Comparison of ENCODE assay signal across 28 cellular contexts in the genomic region with DNA sequence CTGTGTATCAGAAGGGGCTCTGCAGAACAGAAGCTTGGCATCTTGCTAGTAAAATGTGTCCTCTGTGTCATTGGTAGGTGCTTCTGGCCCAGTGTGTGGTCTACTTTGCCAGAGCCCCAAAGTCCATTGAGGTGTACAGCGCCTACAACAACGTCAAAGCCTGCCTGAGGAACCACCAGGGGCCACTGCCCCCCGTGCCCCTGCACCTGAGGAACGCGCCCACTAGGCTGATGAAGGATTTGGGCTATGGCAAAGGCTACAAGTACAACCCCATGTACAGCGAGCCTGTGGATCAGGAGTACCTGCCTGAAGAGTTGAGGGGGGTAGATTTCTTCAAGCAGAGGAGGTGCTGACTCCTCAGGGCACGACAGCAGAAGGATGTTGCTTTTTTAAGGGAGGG.
"Had no signal": no experiment of that assay in that cellular context is flagged by ENCODE, and none has a peak within 500 bp of the region (broad histone marks: within the 10 kb centered on the region; RNA-seq: fewer than 3 reads in every experiment).

No MANE protein-coding gene starts in this region.

- H3K36me3 ChIP-seq: breast epithelium had no signal

- H3K4me3 Mint-ChIP-seq: activated B cell treated with CpG ODN at 0.5 μM for 24 hours; activated CD4-positive, alpha-beta T cell treated with anti-CD3 and anti-CD28 coated beads, Interleukin-2, amount 10 ng/mL, durations not matched to agents 24 days and 14 days; activated naive CD8-positive, alpha-beta T cell treated with anti-CD3 and anti-CD28 coated beads, Interleukin-2, amount 10 ng/mL, durations not matched to agents 7 days and 5 days had no signal

- H3K27ac ChIP-seq: adrenal gland, breast epithelium, Peyer's patch, RWPE1 had no signal

- DNase-seq: activated B cell treated with CpG ODN at 0.5 μM for 24 hours; activated CD4-positive, alpha-beta T cell treated with anti-CD3 and anti-CD28 coated beads for 1 hour; activated CD4-positive, alpha-beta T cell treated with anti-CD3 and anti-CD28 coated beads, Interleukin-2, amount 10 ng/mL, durations not matched to agents 24 days and 14 days; activated CD4-positive, alpha-beta T cell treated with anti-CD3 and anti-CD28 coated beads, Interleukin-2, amount 50 U/mL, for 48 hours; activated naive CD4-positive, alpha-beta T cell treated with anti-CD3 and anti-CD28 coated beads, Interleukin-2, amount 50 U/mL, for 16 hours; activated naive CD8-positive, alpha-beta T cell treated with anti-CD3 and anti-CD28 coated beads, Interleukin-2, amount 10 ng/mL, durations not matched to agents 7 days and 5 days; activated T-cell treated with anti-CD3 and anti-CD28 coated beads for 4 hours; activated T-cell treated with anti-CD3 and anti-CD28 coated beads, Interleukin-2, amount 50 U/mL, for 48 hours; anterior cingulate cortex; caudate nucleus; KG1; MV-4-11; NCI-H1092 treated with DMSO at 0.1 percent for 48 hours; NCI-H1417 treated with DMSO at 0.1 percent for 48 hours; NCI-H1694 treated with DMSO at 0.1 percent for 48 hours; NCI-H2029 treated with DMSO at 0.1 percent for 48 hours; NCI-H510A treated with DMSO at 0.1 percent for 48 hours; NCI-H69; NK-92 treated with Interleukin-12 subunit alpha and Interleukin-12 subunit beta, amount 100 ng/mL, for 24 hours; Peyer's patch; Right ventricle myocardium superior; SJCRH30; SW 1271 had no signal

- ATAC-seq: SK-N-SH treated with all-trans-retinoic acid at 6 μM for 48 hours had no signal

- H3K9me3 ChIP-seq: adrenal gland, breast epithelium, Peyer's patch, SJCRH30 had no signal

- H3K4me1 ChIP-seq: adrenal gland, breast epithelium had no signal

- H3K9me3 Mint-ChIP-seq: activated B cell treated with CpG ODN at 0.5 μM for 24 hours; activated CD4-positive, alpha-beta T cell treated with anti-CD3 and anti-CD28 coated beads, Interleukin-2, amount 10 ng/mL, durations not matched to agents 24 days and 14 days; activated naive CD8-positive, alpha-beta T cell treated with anti-CD3 and anti-CD28 coated beads, Interleukin-2, amount 10 ng/mL, durations not matched to agents 7 days and 5 days; activated T-helper 2 cell treated with anti-CD3 and anti-CD28 coated beads, Interferon-gamma antibody, Interleukin-2, Interleukin-4, amounts not matched to agents 10 μg/mL and 5 μg/mL and 100 μg/mL, durations not matched to agents 14 hours and 24 hours and 36 hours had no signal

- H3K27me3 ChIP-seq: adrenal gland, breast epithelium, Peyer's patch, SJCRH30 had no signal

- H3K4me3 ChIP-seq: adrenal gland, breast epithelium, Peyer's patch had no signal

- H3K27me3 Mint-ChIP-seq: activated B cell treated with CpG ODN at 0.5 μM for 24 hours; activated CD4-positive, alpha-beta T cell treated with anti-CD3 and anti-CD28 coated beads, Interleukin-2, amount 10 ng/mL, durations not matched to agents 24 days and 14 days; activated naive CD8-positive, alpha-beta T cell treated with anti-CD3 and anti-CD28 coated beads, Interleukin-2, amount 10 ng/mL, durations not matched to agents 7 days and 5 days had no signal

- H3K27ac Mint-ChIP-seq: activated B cell treated with CpG ODN at 0.5 μM for 24 hours; activated CD4-positive, alpha-beta T cell treated with anti-CD3 and anti-CD28 coated beads, Interleukin-2, amount 10 ng/mL, durations not matched to agents 24 days and 14 days; activated naive CD8-positive, alpha-beta T cell treated with anti-CD3 and anti-CD28 coated beads, Interleukin-2, amount 10 ng/mL, durations not matched to agents 7 days and 5 days; activated T-helper 2 cell treated with anti-CD3 and anti-CD28 coated beads, Interferon-gamma antibody, Interleukin-2, Interleukin-4, amounts not matched to agents 10 μg/mL and 5 μg/mL and 100 μg/mL, durations not matched to agents 14 hours and 24 hours and 36 hours had no signal
